9 cellular contexts compared by ENCODE assay signal in genomic region chr6:160667854-160668481, GRCh38. TPM values are rescaled to one million over a fixed set of nuclear protein-coding genes. Genes with fewer than 3 reads are reported as not detected.
DNase-seq lines count a peak whose midpoint lies in the region; ATAC-seq and TF ChIP-seq lines count a peak whose summit lies in the region.
"Had no signal": no experiment of that assay in that cellular context is flagged by ENCODE, and none has a peak within 500 bp of the region (broad histone marks: within the 10 kb centered on the region; RNA-seq: fewer than 3 reads in every experiment).

No MANE protein-coding gene starts in this region.

- WGBS in body of pancreas, 2 donors: 12 to 16% methylated on average over 8 of the region's 8 CpGs

- H3K27me3 ChIP-seq in body of pancreas: peaks cover 0 to 5% of the 10 kb centered on the region in 2 donors

- no peak overlapping the region for H3K4me3 ChIP-seq in body of pancreas

- no peak overlapping the region for H3K27ac ChIP-seq in body of pancreas

- DNase-seq in activated naive CD4-positive, alpha-beta T cell treated with anti-CD3 and anti-CD28 coated beads, Interleukin-2, amount 50 U/mL, for 72 hours (ENCODE audit: low spot score in 2 of 2): peak in 1 of 2 donors; percentile 39
- DNase-seq in activated naive CD4-positive, alpha-beta T cell treated with anti-CD3 and anti-CD28 coated beads, Interleukin-2, amount 50 U/mL, for 16 hours: no peak
- DNase-seq in NCI-H526 treated with DMSO at 0.1 percent for 48 hours (lab: John Stamatoyannopoulos, UW): peak; percentile 8
- peak; percentile 56 to 63 (median 60) for DNase-seq in body of pancreas
- peak; percentile 6 for DNase-seq in renal cortical epithelial cell (ENCODE audit: low read depth)
- no peak for DNase-seq in AG08396 (ENCODE audit: low spot score)
- DNase-seq in OCI-M2 (lab: John Stamatoyannopoulos, UW; ENCODE audit: unreplicated experiment): no peak

- H3K36me3 ChIP-seq in body of pancreas (replicated peaks in 1 of 2; ENCODE audit: insufficient read depth in 1 of 2, low read depth in 2 of 2): no peaks in the 10 kb centered on the region

- TF ChIP-seq CTCF in body of pancreas (IDR thresholded peaks at IDR 0.05): peak; percentile 37 to 68 (median 53)

- H3K9me3 ChIP-seq in body of pancreas: no peaks in the 10 kb centered on the region

- peaks cover 0 to 5% of the 10 kb centered on the region in 2 donors for H3K36me3 Mint-ChIP-seq in activated naive CD4-positive, alpha-beta T cell treated with anti-CD3 and anti-CD28 coated beads, Interleukin-2, amount 50 U/mL, for 72 hours

- peaks cover 2 to 7% of the 10 kb centered on the region in 2 donors for H3K9me3 Mint-ChIP-seq in activated naive CD4-positive, alpha-beta T cell treated with anti-CD3 and anti-CD28 coated beads, Interleukin-2, amount 50 U/mL, for 72 hours

- no peak for TF ChIP-seq POLR2A in body of pancreas (IDR thresholded peaks at IDR 0.05)

- ATAC-seq in activated naive CD4-positive, alpha-beta T cell treated with anti-CD3 and anti-CD28 coated beads, Interleukin-2, amount 50 U/mL, for 72 hours: peak; percentile 52 to 55
- ATAC-seq in HG02678 (IDR thresholded peaks at IDR 0.05; ENCODE audit: unreplicated experiment): peak; percentile 80
- ATAC-seq in body of pancreas: peak; percentile 68

- no peak overlapping the region for H3K27ac Mint-ChIP-seq in activated naive CD4-positive, alpha-beta T cell treated with anti-CD3 and anti-CD28 coated beads, Interleukin-2, amount 50 U/mL, for 72 hours

- intact Hi-C loops in body of pancreas (cut with DNase I): no loop called here

- peaks cover 3% of the 10 kb centered on the region for H3K4me1 ChIP-seq in body of pancreas

RNA-seq across cellular contexts. Expression of gene LPA, which starts 3.9 kb away (rescaled TPM):
- total RNA-seq in activated naive CD4-positive, alpha-beta T cell treated with anti-CD3 and anti-CD28 coated beads, Interleukin-2, amount 50 U/mL, for 72 hours: not detected
- total RNA-seq in body of pancreas (1 to 10 TPM in 1 of 2 donors, under 1 TPM in 1; 0.52 to 3.6 TPM), renal cortical epithelial cell (not detected in 2 replicates)
- total RNA-seq: skeletal muscle tissue had no signal

RNA-seq across cellular contexts. Expression of gene PLG, which starts 34.1 kb away (rescaled TPM):
- total RNA-seq in activated naive CD4-positive, alpha-beta T cell treated with anti-CD3 and anti-CD28 coated beads, Interleukin-2, amount 50 U/mL, for 72 hours: not detected
- not detected for total RNA-seq in body of pancreas
- total RNA-seq in renal cortical epithelial cell: not detected in 2 replicates

Comparison
In these comparisons a context has a peak if more than half of its experiments do, and no peak if none do; other contexts are left out.
1. DNase-seq: peak in NCI-H526 treated with DMSO at 0.1 percent for 48 hours (single experiment), body of pancreas (4 of 4) and renal cortical epithelial cell (single experiment); none in activated naive CD4-positive, alpha-beta T cell treated with anti-CD3 and anti-CD28 coated beads, Interleukin-2, amount 50 U/mL, for 16 hours (single experiment), AG08396 (single experiment) and OCI-M2 (single experiment).
2. Peak in every context shown above with its lines, with median percentiles within 50 percentile points of each other: ATAC-seq.